In the genomic region with DNA sequence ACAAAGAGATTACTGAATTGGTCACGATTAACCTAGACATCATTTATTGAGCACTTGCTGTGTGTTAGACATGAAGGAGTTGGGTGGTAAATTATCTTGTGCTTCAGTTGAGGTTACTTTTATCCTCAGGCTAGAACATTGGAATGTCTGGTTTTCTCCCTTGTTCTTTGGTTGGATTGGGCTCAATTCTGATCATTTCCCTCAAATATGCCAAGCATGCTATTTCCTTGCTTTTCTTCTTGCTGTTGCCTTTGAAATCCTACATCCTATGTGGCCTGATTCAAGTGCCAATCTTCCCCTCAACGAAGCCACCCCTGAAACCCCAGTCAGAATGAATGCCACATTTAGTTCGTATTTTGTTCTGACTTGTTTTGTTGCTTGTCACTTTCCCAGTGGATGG, we compare ENCODE assay signal across 25 cellular contexts.
DNase-seq lines count a peak whose midpoint lies in the region; ATAC-seq and TF ChIP-seq lines count a peak whose summit lies in the region.
"Had no signal": no experiment of that assay in that cellular context is flagged by ENCODE, and none has a peak within 500 bp of the region (broad histone marks: within the 10 kb centered on the region; RNA-seq: fewer than 3 reads in every experiment).

No MANE protein-coding gene starts in this region.

- H3K4me3 ChIP-seq in SK-N-MC (no peak overlapping the region), endodermal cell (ENCODE audit: low read length) (no peak overlapping the region), osteoblast (ENCODE audit: insufficient read depth, low read length) (no peak overlapping the region)
- H3K4me3 ChIP-seq: heart right ventricle had no signal

- ATAC-seq in GM21737 (IDR thresholded peaks at IDR 0.05; ENCODE audit: unreplicated experiment) (no peak), HG02970 (IDR thresholded peaks at IDR 0.05; ENCODE audit: low FRiP score, unreplicated experiment) (no peak)
- ATAC-seq: activated T-helper 17 cell treated with anti-CD3 and anti-CD28 coated beads, Interleukin-2, amount 50 U/mL, for 72 hours; heart right ventricle; stimulated activated naive B cell treated with anti-CD40 and anti-IgM and Interleukin-4, amounts not matched to agents 10 μg/mL and 1 μg/mL and 100 μg/mL, for 72 hours had no signal

- no peaks in the 10 kb centered on the region for H3K27me3 ChIP-seq in endodermal cell (ENCODE audit: control insufficient read depth, insufficient read depth, low read length, poor library complexity, severe bottlenecking)
- H3K27me3 ChIP-seq in osteoblast (ENCODE audit: insufficient read depth, low read length) = no peaks in the 10 kb centered on the region
- H3K27me3 ChIP-seq: heart right ventricle had no signal

- no peaks in the 10 kb centered on the region for H3K4me1 Mint-ChIP-seq in endodermal cell
- H3K4me1 Mint-ChIP-seq: activated CD4-positive, alpha-beta T cell treated with anti-CD3 and anti-CD28 coated beads, Interleukin-2, amount 10 ng/mL, durations not matched to agents 7 days and 5 days; activated T-helper 17 cell treated with anti-CD3 and anti-CD28 coated beads, Interleukin-2, amount 50 U/mL, for 72 hours; stimulated activated naive B cell treated with anti-CD40 and anti-IgM and Interleukin-4, amounts not matched to agents 10 μg/mL and 1 μg/mL and 100 μg/mL, for 72 hours had no signal

- no peak overlapping the region for H3K4me3 Mint-ChIP-seq in endodermal cell
- H3K4me3 Mint-ChIP-seq: activated CD4-positive, alpha-beta T cell treated with anti-CD3 and anti-CD28 coated beads, Interleukin-2, amount 10 ng/mL, durations not matched to agents 7 days and 5 days; activated naive CD8-positive, alpha-beta T cell; activated T-helper 17 cell treated with anti-CD3 and anti-CD28 coated beads, Interleukin-2, amount 50 U/mL, for 72 hours; neural crest cell; stimulated activated naive B cell treated with anti-CD40 and anti-IgM and Interleukin-4, amounts not matched to agents 10 μg/mL and 1 μg/mL and 100 μg/mL, for 72 hours had no signal

- H3K9me3 ChIP-seq in SK-N-MC (ENCODE audit: low read depth, low read length) = no peaks in the 10 kb centered on the region
- H3K9me3 ChIP-seq in endodermal cell (ENCODE audit: control insufficient read depth, low read length) = no peaks in the 10 kb centered on the region
- H3K9me3 ChIP-seq in osteoblast (ENCODE audit: low read depth, low read length) = no peaks in the 10 kb centered on the region
- H3K9me3 ChIP-seq: SK-N-SH had no signal

- no peaks in the 10 kb centered on the region for H3K36me3 Mint-ChIP-seq in endodermal cell (ENCODE audit: low read depth)
- H3K36me3 Mint-ChIP-seq: activated naive CD8-positive, alpha-beta T cell; stimulated activated naive B cell treated with anti-CD40 and anti-IgM and Interleukin-4, amounts not matched to agents 10 μg/mL and 1 μg/mL and 100 μg/mL, for 72 hours had no signal

- no peaks in the 10 kb centered on the region for H3K27me3 Mint-ChIP-seq in endodermal cell (ENCODE audit: insufficient read depth)
- H3K27me3 Mint-ChIP-seq: progenitor cell of endocrine pancreas had no signal

- H3K27ac ChIP-seq in SK-N-MC (no peak overlapping the region), endodermal cell (ENCODE audit: low read depth, low read length) (peak overlapping the region; percentile 35), osteoblast (ENCODE audit: low read depth, low read length) (no peak overlapping the region)
- H3K27ac ChIP-seq: heart right ventricle, HL-60, WERI-Rb-1 had no signal

- 56 to 76% methylated on average over 2 to 3 of the region's 3 CpGs for whole genome bisulfite sequencing in endodermal cell (ENCODE audit: insufficient coverage in 1 of 2, insufficient read length in 1 of 2), 2 experiments

- H3K4me1 ChIP-seq in endodermal cell (ENCODE audit: control insufficient read depth, insufficient read depth, low read length) (no peaks in the 10 kb centered on the region), osteoblast (ENCODE audit: insufficient read depth, low read length) (no peaks in the 10 kb centered on the region)

- no peaks in the 10 kb centered on the region for H3K79me2 ChIP-seq in osteoblast (ENCODE audit: insufficient read depth, low read length)

- H3K9me3 Mint-ChIP-seq in endodermal cell = no peaks in the 10 kb centered on the region
- H3K9me3 Mint-ChIP-seq: activated CD4-positive, alpha-beta T cell treated with anti-CD3 and anti-CD28 coated beads, Interleukin-2, amount 10 ng/mL, durations not matched to agents 7 days and 5 days; activated T-helper 17 cell treated with anti-CD3 and anti-CD28 coated beads, Interleukin-2, amount 50 U/mL, for 72 hours had no signal

- TF ChIP-seq CTCF in endodermal cell (conservative IDR thresholded peaks at IDR 0.05) (no peak), osteoblast (IDR thresholded peaks at IDR 0.05; ENCODE audit: extremely low read depth, low read depth, low read length) (no peak)

- no peak overlapping the region for H3K27ac Mint-ChIP-seq in endodermal cell
- H3K27ac Mint-ChIP-seq: activated CD4-positive, alpha-beta T cell treated with anti-CD3 and anti-CD28 coated beads, Interleukin-2, amount 10 ng/mL, durations not matched to agents 7 days and 5 days; activated naive CD8-positive, alpha-beta T cell; activated T-helper 17 cell treated with anti-CD3 and anti-CD28 coated beads, Interleukin-2, amount 50 U/mL, for 72 hours; progenitor cell of endocrine pancreas; stimulated activated naive B cell treated with anti-CD40 and anti-IgM and Interleukin-4, amounts not matched to agents 10 μg/mL and 1 μg/mL and 100 μg/mL, for 72 hours had no signal

- DNase-seq in GM03348 (ENCODE audit: low spot score) = peak; percentile 43
- DNase-seq in SK-N-MC (ENCODE audit: low read depth, low spot score) = peak; percentile 14
- DNase-seq in endodermal cell = no peak
- DNase-seq in osteoblast (ENCODE audit: insufficient read length, low spot score, missing footprints) = peak; percentile 8
- no peak for DNase-seq in NOMO-1 treated with dmso at 0.1 percent for 144 hours (lab: John Stamatoyannopoulos, UW; ENCODE audit: unreplicated experiment)
- DNase-seq in stimulated activated CD4-positive, alpha-beta T cell treated with anti-CD3 and anti-CD28 coated beads, Interleukin-1b, Interleukin-23, amount 100 ng/mL, for 48 hours = no peak
- DNase-seq: activated CD4-positive, alpha-beta T cell treated with anti-CD3 and anti-CD28 coated beads, Interleukin-2, amount 10 ng/mL, durations not matched to agents 7 days and 5 days; dermis blood vessel endothelial cell; heart right ventricle; IMR-90; NCI-H1417 treated with DMSO at 0.1 percent for 48 hours; NCI-H2171; NCI-H526; RPMI8226; SK-N-SH; stimulated activated CD4-positive, alpha-beta T cell treated with anti-CD3 and anti-CD28 coated beads, Interleukin-2, amount 100 ng/mL, for 24 hours; stimulated activated naive B cell treated with anti-CD40 and anti-IgM and Interleukin-4, amounts not matched to agents 10 μg/mL and 1 μg/mL and 100 μg/mL, for 72 hours; WERI-Rb-1 had no signal

- no peak overlapping the region for H3K4me2 ChIP-seq in osteoblast (ENCODE audit: insufficient read depth, low read length)
- H3K4me2 ChIP-seq: SK-N-SH had no signal

- no peaks in the 10 kb centered on the region for H4K20me1 ChIP-seq in osteoblast (ENCODE audit: insufficient read depth, low read length)

- H2AFZ ChIP-seq in osteoblast (ENCODE audit: low read length) = no peak overlapping the region

- no peaks in the 10 kb centered on the region for H3K36me3 ChIP-seq in SK-N-MC (ENCODE audit: insufficient read depth, low read length)
- no peaks in the 10 kb centered on the region for H3K36me3 ChIP-seq in endodermal cell (ENCODE audit: control insufficient read depth, insufficient read depth, low read length)
- H3K36me3 ChIP-seq in osteoblast (ENCODE audit: insufficient read depth, low read length) = no peaks in the 10 kb centered on the region
- H3K36me3 ChIP-seq: heart right ventricle, WERI-Rb-1 had no signal

- H3K9ac ChIP-seq in SK-N-MC (ENCODE audit: insufficient read length) (no peak overlapping the region), endodermal cell (ENCODE audit: extremely low read depth, low read length, poor library complexity, severe bottlenecking) (no peak overlapping the region)
- H3K9ac ChIP-seq: SK-N-SH had no signal

Comparison
In these comparisons a context has a peak if more than half of its experiments do, and no peak if none do; other contexts are left out.
1. DNase-seq: peak in GM03348 (single experiment), SK-N-MC (single experiment) and osteoblast (single experiment); none in endodermal cell (single experiment), NOMO-1 treated with dmso at 0.1 percent for 144 hours (single experiment) and stimulated activated CD4-positive, alpha-beta T cell treated with anti-CD3 and anti-CD28 coated beads, Interleukin-1b, Interleukin-23, amount 100 ng/mL, for 48 hours (single experiment).